ENCODE assay signal across 20 cellular contexts in the genomic region with DNA sequence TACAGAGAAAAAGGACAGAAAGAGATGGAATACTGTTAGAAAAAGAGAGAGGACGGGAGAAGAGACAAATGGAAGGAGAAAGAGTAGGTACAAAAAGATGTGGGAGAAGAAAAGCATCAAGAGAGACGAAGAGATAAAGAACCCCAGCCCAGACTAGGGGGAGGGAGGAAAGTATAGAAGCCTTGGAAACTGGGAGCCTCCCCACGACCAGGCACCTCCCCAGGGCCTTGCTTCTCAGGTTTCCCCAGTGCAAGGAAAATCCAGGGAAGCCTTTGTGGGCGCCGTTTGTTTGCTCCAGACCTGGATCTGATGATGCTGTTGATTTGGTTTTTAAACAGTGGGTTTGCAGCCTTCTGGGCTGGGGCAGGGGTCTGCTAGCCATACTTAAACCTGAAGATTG. TPM values are rescaled to one million over a fixed set of nuclear protein-coding genes. Genes with fewer than 3 reads are reported as not detected.
A peak's percentile ranks its signal among the peaks of the same experiment; 100 is the strongest.
DNase-seq lines count a peak whose midpoint lies in the region; ATAC-seq and FAIRE-seq lines count a peak whose summit lies in the region.
"Had no signal": no experiment of that assay in that cellular context is flagged by ENCODE, and none has a peak within 500 bp of the region (broad histone marks: within the 10 kb centered on the region; RNA-seq: fewer than 3 reads in every experiment).

No MANE protein-coding gene starts in this region.

- H3K4me3 Mint-ChIP-seq in CD8-positive, alpha-beta memory T cell: peak overlapping the region in 5 of 7 donors; percentile 20 to 87 (median 33)
- H3K4me3 Mint-ChIP-seq in activated T-helper 17 cell treated with anti-CD3 and anti-CD28 coated beads, Interleukin-2, amount 50 U/mL, for 72 hours: peak overlapping the region; percentile 68
- peak overlapping the region in 6 of 10 donors; percentile 3 to 92 (median 26) for H3K4me3 Mint-ChIP-seq in naive thymus-derived CD4-positive, alpha-beta T cell

- peaks cover 7% of the 10 kb centered on the region for H3K4me1 ChIP-seq in CD8-positive, alpha-beta memory T cell (ENCODE audit: insufficient read depth, low read length)
- H3K4me1 ChIP-seq in naive thymus-derived CD4-positive, alpha-beta T cell (ENCODE audit: control insufficient read depth in 2 of 2, insufficient read depth in 2 of 2, low read length in 2 of 2): no peaks in the 10 kb centered on the region

- peaks cover 11 to 20% (median 18%) of the 10 kb centered on the region in 3 donors for H3K4me1 Mint-ChIP-seq in CD8-positive, alpha-beta memory T cell
- H3K4me1 Mint-ChIP-seq in activated T-helper 17 cell treated with anti-CD3 and anti-CD28 coated beads, Interleukin-2, amount 50 U/mL, for 72 hours: peaks cover 5% of the 10 kb centered on the region
- H3K4me1 Mint-ChIP-seq in naive thymus-derived CD4-positive, alpha-beta T cell: peaks cover 7 to 19% (median 12%) of the 10 kb centered on the region in 7 donors

- intact Hi-C loops in naive thymus-derived CD4-positive, alpha-beta T cell (cut with micrococcal nuclease): no loop called here

- H3K27ac Mint-ChIP-seq in CD8-positive, alpha-beta memory T cell: no peak overlapping the region
- H3K27ac Mint-ChIP-seq in activated T-helper 17 cell treated with anti-CD3 and anti-CD28 coated beads, Interleukin-2, amount 50 U/mL, for 72 hours: no peak overlapping the region
- no peak overlapping the region for H3K27ac Mint-ChIP-seq in naive thymus-derived CD4-positive, alpha-beta T cell

- no peaks in the 10 kb centered on the region for H3K9me3 ChIP-seq in CD8-positive, alpha-beta memory T cell (ENCODE audit: low read length)
- H3K9me3 ChIP-seq in naive thymus-derived CD4-positive, alpha-beta T cell (ENCODE audit: control insufficient read depth in 2 of 3, low read length in 3 of 3): no peaks in the 10 kb centered on the region
- H3K9me3 ChIP-seq: BE2C, SJCRH30 had no signal

- peaks cover 57 to 83% of the 10 kb centered on the region in 2 donors for H3K27me3 Mint-ChIP-seq in CD8-positive, alpha-beta memory T cell
- H3K27me3 Mint-ChIP-seq in activated T-helper 17 cell treated with anti-CD3 and anti-CD28 coated beads, Interleukin-2, amount 50 U/mL, for 72 hours: peaks cover 32% of the 10 kb centered on the region
- H3K27me3 Mint-ChIP-seq in naive thymus-derived CD4-positive, alpha-beta T cell: peaks cover 57 to 71% (median 63%) of the 10 kb centered on the region in 5 donors

- no peak for FAIRE-seq in GM19239 (lab: Jason Lieb, UNC)
- FAIRE-seq: H1 had no signal

- H3K27me3 ChIP-seq in CD8-positive, alpha-beta memory T cell (ENCODE audit: insufficient read depth, low read length, poor library complexity, severe bottlenecking): peaks cover 35% of the 10 kb centered on the region
- H3K27me3 ChIP-seq in naive thymus-derived CD4-positive, alpha-beta T cell (ENCODE audit: control insufficient read depth in 2 of 2, insufficient read depth in 2 of 2, low read length in 2 of 2): peaks cover 4 to 19% of the 10 kb centered on the region in 2 donors
- H3K27me3 ChIP-seq: BE2C, SJCRH30 had no signal

- CTCF ChIA-PET in CD8-positive, alpha-beta memory T cell (lab: Charles Lee): no interaction called here
- CTCF ChIA-PET in naive thymus-derived CD4-positive, alpha-beta T cell (lab: Charles Lee): no interaction called here

- H3K27ac ChIP-seq in CD8-positive, alpha-beta memory T cell (ENCODE audit: low read depth, low read length): no peak overlapping the region
- H3K27ac ChIP-seq in naive thymus-derived CD4-positive, alpha-beta T cell (ENCODE audit: low read depth, low read length): no peak overlapping the region
- H3K27ac ChIP-seq: 22Rv1, RWPE1, SJCRH30 had no signal

- DNase-seq in DMS 273 (lab: John Stamatoyannopoulos, UW; ENCODE audit: unreplicated experiment) (peak; percentile 15), DMS 273 treated with DMSO at 0.1 percent for 48 hours (lab: John Stamatoyannopoulos, UW) (no peak), GM19239 (ENCODE audit: insufficient read length, low spot score) (no peak), islet precursor cell (no peak)
- no peak for DNase-seq in CD8-positive, alpha-beta memory T cell
- DNase-seq in naive thymus-derived CD4-positive, alpha-beta T cell: no peak
- DNase-seq: BE2C, DMS153, MV-4-11, NCI-H1417, NCI-H187 treated with DMSO at 0.1 percent for 48 hours, NCI-H2171 treated with DMSO at 0.1 percent for 48 hours, NCI-H446 treated with DMSO at 0.1 percent for 48 hours, SJCRH30 had no signal

- peaks cover 1 to 3% (median 2%) of the 10 kb centered on the region in 3 donors for H3K36me3 Mint-ChIP-seq in CD8-positive, alpha-beta memory T cell
- no peaks in the 10 kb centered on the region for H3K36me3 Mint-ChIP-seq in activated T-helper 17 cell treated with anti-CD3 and anti-CD28 coated beads, Interleukin-2, amount 50 U/mL, for 72 hours (ENCODE audit: low read depth)
- no peaks in the 10 kb centered on the region for H3K36me3 Mint-ChIP-seq in naive thymus-derived CD4-positive, alpha-beta T cell

- POLR2A ChIA-PET in CD8-positive, alpha-beta memory T cell (lab: Charles Lee): no interaction called here
- POLR2A ChIA-PET in naive thymus-derived CD4-positive, alpha-beta T cell (lab: Charles Lee): no interaction called here

- no peaks in the 10 kb centered on the region for H3K9me3 Mint-ChIP-seq in CD8-positive, alpha-beta memory T cell
- no peaks in the 10 kb centered on the region for H3K9me3 Mint-ChIP-seq in activated T-helper 17 cell treated with anti-CD3 and anti-CD28 coated beads, Interleukin-2, amount 50 U/mL, for 72 hours
- peaks cover 0 to 2% (median 0%) of the 10 kb centered on the region in 11 donors for H3K9me3 Mint-ChIP-seq in naive thymus-derived CD4-positive, alpha-beta T cell

- no peaks in the 10 kb centered on the region for H3K36me3 ChIP-seq in CD8-positive, alpha-beta memory T cell (ENCODE audit: insufficient read depth, low read length)
- no peaks in the 10 kb centered on the region for H3K36me3 ChIP-seq in naive thymus-derived CD4-positive, alpha-beta T cell (ENCODE audit: control insufficient read depth in 2 of 3, insufficient read depth in 3 of 3, low read length in 3 of 3)
- H3K36me3 ChIP-seq: BE2C, SJCRH30 had no signal

- no peak overlapping the region for H3K4me3 ChIP-seq in CD8-positive, alpha-beta memory T cell (ENCODE audit: low read length)
- H3K4me3 ChIP-seq in naive thymus-derived CD4-positive, alpha-beta T cell (ENCODE audit: low read length): no peak overlapping the region
- H3K4me3 ChIP-seq: SJCRH30 had no signal

- ATAC-seq in activated T-helper 17 cell treated with anti-CD3 and anti-CD28 coated beads, Interleukin-2, amount 50 U/mL, for 72 hours (replicated peaks): no peak
- no peak for ATAC-seq in naive thymus-derived CD4-positive, alpha-beta T cell
- ATAC-seq in GM21367 (IDR thresholded peaks at IDR 0.05; ENCODE audit: unreplicated experiment): no peak

RNA-seq across cellular contexts. Expression of gene ALX3, which starts 15.2 kb away (rescaled TPM):
- total RNA-seq in CD8-positive, alpha-beta memory T cell: not detected
- polyA plus RNA-seq in CD8-positive, alpha-beta memory T cell: not detected
- total RNA-seq in activated T-helper 17 cell treated with anti-CD3 and anti-CD28 coated beads, Interleukin-2, amount 50 U/mL, for 72 hours: not detected
- not detected for total RNA-seq in naive thymus-derived CD4-positive, alpha-beta T cell
- polyA plus RNA-seq in naive thymus-derived CD4-positive, alpha-beta T cell: not detected
- total RNA-seq: H1, SJCRH30 had no signal
- polyA plus RNA-seq: AG04450 had no signal

RNA-seq across cellular contexts. Expression of gene UBL4B, which starts 26.6 kb away (rescaled TPM):
- not detected for total RNA-seq in CD8-positive, alpha-beta memory T cell
- polyA plus RNA-seq in CD8-positive, alpha-beta memory T cell: not detected
- not detected for total RNA-seq in activated T-helper 17 cell treated with anti-CD3 and anti-CD28 coated beads, Interleukin-2, amount 50 U/mL, for 72 hours
- total RNA-seq in naive thymus-derived CD4-positive, alpha-beta T cell: not detected
- polyA plus RNA-seq in naive thymus-derived CD4-positive, alpha-beta T cell: not detected
- total RNA-seq: H1, SJCRH30 had no signal
- polyA plus RNA-seq: AG04450 had no signal

RNA-seq across cellular contexts. Expression of gene STRIP1, which starts 51.2 kb away (rescaled TPM):
- 10 to 100 TPM; 35.1 to 37.3 TPM for total RNA-seq in CD8-positive, alpha-beta memory T cell
- 27.7 TPM for polyA plus RNA-seq in CD8-positive, alpha-beta memory T cell
- total RNA-seq in activated T-helper 17 cell treated with anti-CD3 and anti-CD28 coated beads, Interleukin-2, amount 50 U/mL, for 72 hours: 10 to 100 TPM; 21.4 to 31.1 TPM
- total RNA-seq in naive thymus-derived CD4-positive, alpha-beta T cell: 10 to 100 TPM; 42.4 to 83.9 (median 70.7) TPM
- 10 to 100 TPM; 21.4 to 35.2 TPM for polyA plus RNA-seq in naive thymus-derived CD4-positive, alpha-beta T cell
